1 cellular context compared by ENCODE assay signal in the genomic region with DNA sequence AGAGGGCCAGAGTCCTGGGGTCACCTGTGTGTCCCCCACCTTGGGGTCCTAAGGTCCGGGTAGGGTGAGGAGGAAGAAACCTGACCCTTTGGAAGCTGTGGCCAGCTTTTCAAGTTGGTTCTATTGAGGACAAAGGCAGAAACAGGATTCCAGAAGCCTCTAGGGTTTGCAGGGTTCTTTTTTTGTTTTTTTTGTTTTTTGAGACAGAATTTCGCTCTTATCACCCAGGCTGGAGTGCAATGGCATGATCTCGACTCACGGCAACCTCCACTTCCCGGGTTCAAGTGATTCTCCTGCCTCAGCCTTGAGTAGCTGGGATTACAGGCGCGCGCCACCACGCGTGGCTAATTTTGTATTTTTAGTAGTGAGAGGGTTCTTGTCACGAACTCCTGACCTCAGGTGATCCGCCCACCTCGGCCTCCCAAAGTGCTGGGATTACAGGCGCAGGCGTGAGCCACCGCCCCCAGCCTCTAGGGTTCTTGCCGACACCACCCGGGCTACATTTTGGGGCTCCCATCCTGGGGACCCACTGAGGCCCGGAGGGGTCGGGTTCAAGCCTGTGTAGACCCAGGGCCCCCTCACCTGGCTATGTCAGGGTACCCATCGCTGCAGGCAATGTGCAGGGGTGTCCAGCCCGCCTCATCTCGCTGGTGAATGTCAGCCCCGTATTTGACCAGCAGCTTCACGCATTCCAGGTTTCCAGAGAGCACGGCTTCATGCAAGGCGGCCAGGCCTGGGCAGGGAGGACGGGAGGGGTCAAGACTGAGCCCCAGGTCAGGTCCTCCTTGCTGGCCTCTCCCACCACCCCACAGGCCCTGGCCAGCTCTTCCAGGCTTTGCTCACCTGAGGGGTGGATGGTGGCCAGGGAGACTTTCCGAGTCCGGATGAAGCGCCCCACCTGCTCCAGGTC.
TF ChIP-seq lines count a peak whose summit lies in the region.

No MANE protein-coding gene starts in this region.

TF ChIP-seq in HEK293, 187 proteins besides CTCF, POLR2A, EP300 and RAD21 (continued from another document):
- TF ChIP-seq MZF1 (tag by site-specific recombination; IDR thresholded peaks at IDR 0.05; ENCODE audit: borderline replicate concordance), result no peak
- TF ChIP-seq SCRT2 (tag by site-specific recombination; IDR thresholded peaks at IDR 0.05), result no peak
- no peak for TF ChIP-seq ZNF521 (tag by site-specific recombination; IDR thresholded peaks at IDR 0.05)
- TF ChIP-seq ZNF24 (tag by site-specific recombination; IDR thresholded peaks at IDR 0.05), result no peak
- 0 out of 2 replicates have a peak, but pooled peaks have one; percentile 9 for TF ChIP-seq ZNF623 (tag by site-specific recombination; IDR thresholded peaks at IDR 0.05)
- no peak for TF ChIP-seq ZNF621 (tag by site-specific recombination; IDR thresholded peaks at IDR 0.05)
- no peak for TF ChIP-seq ZNF600 (tag by site-specific recombination; IDR thresholded peaks at IDR 0.05)
- TF ChIP-seq ZNF707 (tag by site-specific recombination; IDR thresholded peaks at IDR 0.05), result no peak
- TF ChIP-seq ZNF157 (tag by site-specific recombination; IDR thresholded peaks at IDR 0.05), result no peak
- no peak for TF ChIP-seq ZNF423 (tag by site-specific recombination; IDR thresholded peaks at IDR 0.05)
- no peak for TF ChIP-seq ZSCAN30 (tag by site-specific recombination; IDR thresholded peaks at IDR 0.05)
- no peak for TF ChIP-seq PRDM2 (tag by site-specific recombination; IDR thresholded peaks at IDR 0.05; ENCODE audit: borderline replicate concordance)
- no peak for TF ChIP-seq GLIS2 (tag by site-specific recombination; IDR thresholded peaks at IDR 0.05)
- TF ChIP-seq ZNF184 (tag by site-specific recombination; IDR thresholded peaks at IDR 0.05), result no peak
- TF ChIP-seq ZNF660 (tag by site-specific recombination; IDR thresholded peaks at IDR 0.05), result no peak
- no peak for TF ChIP-seq ZNF248 (tag by site-specific recombination; IDR thresholded peaks at IDR 0.05)
- TF ChIP-seq ZNF391 (tag by site-specific recombination; IDR thresholded peaks at IDR 0.05; ENCODE audit: borderline replicate concordance, low read depth), result no peak
- TF ChIP-seq, protein P1, sequence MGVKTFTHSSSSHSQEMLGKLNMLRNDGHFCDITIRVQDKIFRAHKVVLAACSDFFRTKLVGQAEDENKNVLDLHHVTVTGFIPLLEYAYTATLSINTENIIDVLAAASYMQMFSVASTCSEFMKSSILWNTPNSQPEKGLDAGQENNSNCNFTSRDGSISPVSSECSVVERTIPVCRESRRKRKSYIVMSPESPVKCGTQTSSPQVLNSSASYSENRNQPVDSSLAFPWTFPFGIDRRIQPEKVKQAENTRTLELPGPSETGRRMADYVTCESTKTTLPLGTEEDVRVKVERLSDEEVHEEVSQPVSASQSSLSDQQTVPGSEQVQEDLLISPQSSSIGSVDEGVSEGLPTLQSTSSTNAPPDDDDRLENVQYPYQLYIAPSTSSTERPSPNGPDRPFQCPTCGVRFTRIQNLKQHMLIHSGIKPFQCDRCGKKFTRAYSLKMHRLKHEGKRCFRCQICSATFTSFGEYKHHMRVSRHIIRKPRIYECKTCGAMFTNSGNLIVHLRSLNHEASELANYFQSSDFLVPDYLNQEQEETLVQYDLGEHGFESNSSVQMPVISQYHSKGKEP (tag by site-specific recombination; IDR thresholded peaks at IDR 0.05), result no peak
- TF ChIP-seq ZFHX2 (tag by site-specific recombination; conservative IDR thresholded peaks at IDR 0.05), result peak; percentile 45
- TF ChIP-seq ZNF292 (tag by site-specific recombination; IDR thresholded peaks at IDR 0.05; ENCODE audit: borderline replicate concordance, low read depth), result no peak
- TF ChIP-seq ZNF596 (tag by site-specific recombination; IDR thresholded peaks at IDR 0.05), result no peak
- 0 out of 2 replicates have a peak, but pooled peaks have one; percentile 26 for TF ChIP-seq ZNF341 (tag by site-specific recombination; IDR thresholded peaks at IDR 0.05; ENCODE audit: low read depth)
- TF ChIP-seq GFI1B (tag by site-specific recombination; IDR thresholded peaks at IDR 0.05), result no peak
- no peak for TF ChIP-seq BCL6B (tag by site-specific recombination; IDR thresholded peaks at IDR 0.05)
- no peak for TF ChIP-seq ZNF561 (tag by site-specific recombination; IDR thresholded peaks at IDR 0.05; ENCODE audit: borderline replicate concordance)
- TF ChIP-seq ZNF639 (tag by site-specific recombination; IDR thresholded peaks at IDR 0.05), result no peak
- no peak for TF ChIP-seq ZNF571 (tag by site-specific recombination; IDR thresholded peaks at IDR 0.05)
- TF ChIP-seq ZNF335 (tag by site-specific recombination; conservative IDR thresholded peaks at IDR 0.05), result 0 out of 2 replicates have a peak, but pooled peaks have one; percentile 15
- no peak for TF ChIP-seq ZNF404 (tag by site-specific recombination; IDR thresholded peaks at IDR 0.05)
